Comparison of ENCODE assay signal across 8 cellular contexts in the genomic region with DNA sequence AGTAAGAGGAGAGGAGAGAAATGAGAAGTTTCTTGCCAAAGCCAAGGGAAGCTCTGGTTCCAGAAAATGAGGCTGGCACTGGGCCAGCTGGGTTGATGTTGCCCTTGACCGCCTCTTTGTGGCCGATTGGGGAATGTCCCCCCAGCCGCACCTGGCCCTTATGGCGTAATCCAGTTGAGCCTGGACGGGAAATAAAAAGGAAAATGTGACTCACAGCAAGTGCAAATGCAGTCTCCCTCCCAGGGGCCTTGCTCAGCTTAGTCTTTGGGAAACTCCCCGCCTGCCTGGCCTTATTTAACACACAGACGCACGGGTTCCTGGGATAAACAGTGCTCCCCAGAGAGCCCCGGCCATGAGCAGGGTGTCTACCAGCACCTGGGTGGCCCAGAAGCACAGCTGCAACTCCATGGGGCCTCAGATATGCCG.
DNase-seq lines count a peak whose midpoint lies in the region; ATAC-seq and TF ChIP-seq lines count a peak whose summit lies in the region.

No MANE protein-coding gene starts in this region.

- peak; percentile 71 for DNase-seq in BE2C
- peak; percentile 91 for DNase-seq in MV-4-11 (lab: John Stamatoyannopoulos, UW)
- peak; percentile 78 for DNase-seq in activated CD4-positive, alpha-beta memory T cell treated with anti-CD3 and anti-CD28 coated beads for 36 hours
- DNase-seq in head of caudate nucleus = peak in 35 of 42 donors; percentile 9 to 62 (median 43)
- peak; percentile 93 to 97 for DNase-seq in psoas muscle
- no peak for DNase-seq in cerebellar nuclear complex (lab: John Stamatoyannopoulos, UW)

- H3K4me1 ChIP-seq in BE2C (no peaks in the 10 kb centered on the region), psoas muscle (peaks cover 45% of the 10 kb centered on the region)

- peak; percentile 42 for TF ChIP-seq CTCF in BE2C (IDR thresholded peaks at IDR 0.05; ENCODE audit: low read depth, low read length)
- peak; percentile 54 for TF ChIP-seq CTCF in psoas muscle (IDR thresholded peaks at IDR 0.05)

- peak overlapping the region; percentile 12 for H3K4me3 Mint-ChIP-seq in activated CD4-positive, alpha-beta memory T cell treated with anti-CD3 and anti-CD28 coated beads for 36 hours

- H3K27me3 ChIP-seq in BE2C (no peaks in the 10 kb centered on the region), psoas muscle (ENCODE audit: insufficient read depth in 3 of 3, low read length in 2 of 3) (no peaks in the 10 kb centered on the region)

- CTCF ChIA-PET in activated CD4-positive, alpha-beta memory T cell treated with anti-CD3 and anti-CD28 coated beads for 36 hours (lab: Charles Lee) = interaction anchor here (1.1 to 1.3 kb wide), 2 partner anchors 36 to 65 kb away, joined by 3 read pairs; no protein-coding TSS in a partner anchor

- intact Hi-C loops in activated CD4-positive, alpha-beta memory T cell treated with anti-CD3 and anti-CD28 coated beads for 36 hours (cut with micrococcal nuclease) = loop anchor here (1.0 to 5.0 kb wide), 5 partner anchors 66 to 679 kb away; no protein-coding TSS in a partner anchor
- intact Hi-C loops in head of caudate nucleus (cut with DNase I) = no loop called here
- intact Hi-C loops in psoas muscle (cut with DNase I) = loop anchor here in 1 of 2 donors (2.0 to 5.0 kb wide), 3 partner anchors 69 to 175 kb away; a partner anchor contains a TSS

- peak overlapping the region; percentile 89 for H3K27ac ChIP-seq in psoas muscle

- H3K36me3 Mint-ChIP-seq in activated CD4-positive, alpha-beta memory T cell treated with anti-CD3 and anti-CD28 coated beads for 36 hours = no peaks in the 10 kb centered on the region

- POLR2A ChIA-PET in activated CD4-positive, alpha-beta memory T cell treated with anti-CD3 and anti-CD28 coated beads for 36 hours (lab: Charles Lee) = interaction anchor here (1.7 kb wide), 1 partner anchor 66 kb away, joined by 4 read pairs; no protein-coding TSS in a partner anchor

- 3 to 5% (median 5%) methylated on average over 10 of the region's 10 CpGs for WGBS in psoas muscle, 3 donors

- H3K9me3 Mint-ChIP-seq in activated CD4-positive, alpha-beta memory T cell treated with anti-CD3 and anti-CD28 coated beads for 36 hours = no peaks in the 10 kb centered on the region

- ATAC-seq in GM18499 (IDR thresholded peaks at IDR 0.05; ENCODE audit: insufficient read depth, unreplicated experiment) (peak; percentile 84), HG02678 (IDR thresholded peaks at IDR 0.05; ENCODE audit: unreplicated experiment) (peak; percentile 89), psoas muscle (peak; percentile 89 to 93 (median 91))

- no peaks in the 10 kb centered on the region for H3K9me3 ChIP-seq in BE2C
- H3K9me3 ChIP-seq in psoas muscle = no peaks in the 10 kb centered on the region

- H3K4me1 Mint-ChIP-seq in activated CD4-positive, alpha-beta memory T cell treated with anti-CD3 and anti-CD28 coated beads for 36 hours (ENCODE audit: low read depth) = peaks cover 13% of the 10 kb centered on the region

- H3K27ac Mint-ChIP-seq in activated CD4-positive, alpha-beta memory T cell treated with anti-CD3 and anti-CD28 coated beads for 36 hours = peak overlapping the region; percentile 74

- H3K4me3 ChIP-seq in BE2C (ENCODE audit: low read depth, low read length) (no peak overlapping the region), psoas muscle (peak overlapping the region; percentile 21)

- H3K27me3 Mint-ChIP-seq in activated CD4-positive, alpha-beta memory T cell treated with anti-CD3 and anti-CD28 coated beads for 36 hours = peaks cover 23% of the 10 kb centered on the region

- H3K36me3 ChIP-seq in BE2C (no peaks in the 10 kb centered on the region), psoas muscle (ENCODE audit: insufficient read depth in 1 of 2, low read depth in 1 of 2) (no peaks in the 10 kb centered on the region)

Comparison
In these comparisons a context has a peak if more than half of its experiments do, and no peak if none do; other contexts are left out.
1. DNase-seq: peak in BE2C (single experiment), MV-4-11 (single experiment), activated CD4-positive, alpha-beta memory T cell treated with anti-CD3 and anti-CD28 coated beads for 36 hours (single experiment), head of caudate nucleus (35 of 42) and psoas muscle (2 of 2); none in cerebellar nuclear complex (0 of 2).
2. Peak in every context shown above with its lines, with median percentiles within 50 percentile points of each other: ATAC-seq.